Comparison of ENCODE assay signal across 1 cellular context in genomic region chr2:176187306-176188217, GRCh38.
TF ChIP-seq lines count a peak whose summit lies in the region.

No MANE protein-coding gene starts in this region.

TF ChIP-seq in endothelial cell of umbilical vein, 7 proteins besides CTCF, POLR2A, EP300 and RAD21:
- no peak for TF ChIP-seq FOS (IDR thresholded peaks at IDR 0.05; ENCODE audit: borderline replicate concordance, insufficient read depth, low read length)
- TF ChIP-seq MAX (IDR thresholded peaks at IDR 0.05; ENCODE audit: insufficient read depth, insufficient read length) = no peak
- TF ChIP-seq POLR2AphosphoS5 (IDR thresholded peaks at IDR 0.05; ENCODE audit: insufficient read depth, low read depth, low read length) = no peak
- TF ChIP-seq EZH2 (IDR thresholded peaks at IDR 0.05; ENCODE audit: borderline replicate concordance, low read depth, low read length, severe bottlenecking) = no peak
- no peak for TF ChIP-seq JUN (IDR thresholded peaks at IDR 0.05; ENCODE audit: borderline replicate concordance, insufficient read depth, insufficient read length, low read depth)
- TF ChIP-seq GATA2 (IDR thresholded peaks at IDR 0.05; ENCODE audit: insufficient read depth, insufficient read length, low read depth, low read length) = no peak
- no peak for TF ChIP-seq MYC (IDR thresholded peaks at IDR 0.05; ENCODE audit: low read depth, low read length)
TF ChIP-seq in endothelial cell of umbilical vein: peak in this region for 0.
